2 cellular contexts compared by ENCODE assay signal in genomic region chr17:50745631-50746030, GRCh38.
TF ChIP-seq lines count a peak whose summit lies in the region.

No MANE protein-coding gene starts in this region.

TF ChIP-seq in HepG2, 621 proteins besides CTCF, POLR2A, EP300 and RAD21:
- TF ChIP-seq ZNF557 (CRISPR knock-in tag; IDR thresholded peaks at IDR 0.05) (no peak), RBM22 (optimal IDR thresholded peaks at IDR 0.05; ENCODE audit: low read length) (peak; percentile 89)

TF ChIP-seq in HEK293, 187 proteins besides CTCF, POLR2A, EP300 and RAD21:
- TF ChIP-seq PRDM1 (tag by site-specific recombination; IDR thresholded peaks at IDR 0.05) (peak; percentile 98), ZNF366 (tag by site-specific recombination; conservative IDR thresholded peaks at IDR 0.05) (peak; percentile 84), KLF17 (tag by site-specific recombination; IDR thresholded peaks at IDR 0.05) (no peak)
